17 cellular contexts compared by ENCODE assay signal in the genomic region with DNA sequence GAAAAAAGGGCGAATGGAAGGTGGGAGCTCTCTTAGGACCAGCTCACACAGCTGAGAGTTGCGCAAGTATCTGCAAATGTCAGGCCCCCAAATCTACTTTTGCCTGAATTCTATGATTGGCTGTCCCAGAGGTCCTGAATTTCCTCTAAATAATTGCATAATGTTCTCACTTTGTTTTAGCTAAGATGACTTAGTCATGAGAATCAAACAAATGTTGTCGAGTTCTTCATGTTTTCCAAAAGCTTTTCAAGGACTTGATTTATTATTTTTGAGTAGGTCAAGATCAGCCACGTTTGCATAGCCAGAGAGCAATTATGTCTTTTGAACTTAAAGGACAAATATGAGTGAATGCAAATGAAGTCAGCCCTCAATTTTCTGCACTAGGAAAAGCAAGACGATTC.
DNase-seq lines count a peak whose midpoint lies in the region; ATAC-seq and TF ChIP-seq lines count a peak whose summit lies in the region.
"Had no signal": no experiment of that assay in that cellular context is flagged by ENCODE, and none has a peak within 500 bp of the region (broad histone marks: within the 10 kb centered on the region; RNA-seq: fewer than 3 reads in every experiment).

No MANE protein-coding gene starts in this region.

- TF ChIP-seq CTCF in heart right ventricle (IDR thresholded peaks at IDR 0.05) (no peak), gastrocnemius medialis (IDR thresholded peaks at IDR 0.05 in 4 of 5, conservative IDR thresholded peaks at IDR 0.05 in 1 of 5) (no peak)

- H3K4me1 ChIP-seq in heart right ventricle, result peaks cover 3 to 43% (median 29%) of the 10 kb centered on the region in 9 donors
- peaks cover 19 to 20% of the 10 kb centered on the region in 2 donors for H3K4me1 ChIP-seq in gastrocnemius medialis
- H3K4me1 ChIP-seq: pancreas had no signal

- H3K36me3 ChIP-seq in heart right ventricle, result no peaks in the 10 kb centered on the region
- no peaks in the 10 kb centered on the region for H3K36me3 ChIP-seq in gastrocnemius medialis
- H3K36me3 ChIP-seq: pancreas had no signal

- ATAC-seq in heart right ventricle, result peak; percentile 51 to 84 (median 68)
- ATAC-seq in gastrocnemius medialis, result peak; percentile 73 to 76
- no peak for ATAC-seq in GM18502 (IDR thresholded peaks at IDR 0.05; ENCODE audit: poor library complexity, unreplicated experiment)
- ATAC-seq in GM18520 (IDR thresholded peaks at IDR 0.05; ENCODE audit: unreplicated experiment), result no peak
- ATAC-seq: stimulated activated naive CD8-positive, alpha-beta T cell treated with anti-CD3 and anti-CD28 coated beads, Interleukin-15, Interleukin-2, amounts not matched to agents 100 U/mL and 50 U/mL, for 24 hours had no signal

- H3K9me3 ChIP-seq in heart right ventricle (no peaks in the 10 kb centered on the region), gastrocnemius medialis (no peaks in the 10 kb centered on the region)
- H3K9me3 ChIP-seq: pancreas had no signal

- in situ Hi-C loops in gastrocnemius medialis (cut with MboI; ENCODE audit: low sequenced_read_pairs in 4 of 4), result loop anchor here in 2 of 4 donors (10.0 to 25.0 kb wide), 2 partner anchors 232 to 511 kb away; no protein-coding TSS in a partner anchor

- H3K27me3 ChIP-seq in heart right ventricle, result no peaks in the 10 kb centered on the region
- no peaks in the 10 kb centered on the region for H3K27me3 ChIP-seq in gastrocnemius medialis
- H3K27me3 ChIP-seq: pancreas had no signal

- intact Hi-C loops in heart right ventricle (cut with DNase I), result loop anchor here in 5 of 10 donors (5.0 to 10.0 kb wide), 5 partner anchors 64 to 248 kb away; partner anchors contain the start of gene MAB21L1 (in 1 of the 5)
- intact Hi-C loops in gastrocnemius medialis (cut with DNase I; ENCODE audit: low total_unique reads), result loop anchor here (5.0 to 10.0 kb wide), 2 partner anchors 62 to 229 kb away; no protein-coding TSS in a partner anchor

- H3K27ac ChIP-seq in heart right ventricle, result peak overlapping the region; percentile 49 to 82 (median 72)
- peak overlapping the region; percentile 48 to 72 (median 58) for H3K27ac ChIP-seq in gastrocnemius medialis
- H3K27ac ChIP-seq: pancreas had no signal

- DNase-seq in EL (peak; percentile 41), amniotic epithelial cell (ENCODE audit: low read depth) (peak; percentile 17), heart right ventricle (peak in 1 of 2 donors; percentile 40), gastrocnemius medialis (peak in 1 of 2 donors; percentile 44), hippocampal formation (lab: John Stamatoyannopoulos, UW) (no peak), NCI-H774 (lab: John Stamatoyannopoulos, UW) (no peak)
- DNase-seq: activated CD4-positive, alpha-beta T cell treated with anti-CD3 and anti-CD28 coated beads, Interleukin-2, amount 50 U/mL, for 1 hour; activated naive CD4-positive, alpha-beta T cell treated with anti-CD3 and anti-CD28 coated beads, Interleukin-2, amount 50 U/mL, for 16 hours; activated T-cell treated with anti-CD3 and anti-CD28 coated beads for 4 hours; Calu3; caudate nucleus; glutamatergic neuron; NCI-H446 treated with DMSO at 0.1 percent for 48 hours; pancreas; stimulated activated naive CD8-positive, alpha-beta T cell treated with anti-CD3 and anti-CD28 coated beads, Interleukin-15, Interleukin-2, amounts not matched to agents 100 U/mL and 50 U/mL, for 24 hours had no signal

- 54% methylated on average over 5 of the region's 5 CpGs for WGBS in heart right ventricle, 2 donors

- TF ChIP-seq POLR2A in gastrocnemius medialis (IDR thresholded peaks at IDR 0.05), result no peak

- H3K4me3 ChIP-seq in heart right ventricle (no peak overlapping the region), gastrocnemius medialis (no peak overlapping the region)
- H3K4me3 ChIP-seq: pancreas had no signal

Comparison
In these comparisons a context has a peak if more than half of its experiments do, and no peak if none do; other contexts are left out.
1. DNase-seq: peak in EL (single experiment) and amniotic epithelial cell (single experiment); none in hippocampal formation (0 of 2) and NCI-H774 (single experiment).
2. ATAC-seq: peak in heart right ventricle (8 of 8) and gastrocnemius medialis (2 of 2); none in GM18502 (single experiment) and GM18520 (single experiment).